Comparison of ENCODE assay signal across 8 cellular contexts in genomic region chr3:182713743-182714517, GRCh38.
DNase-seq lines count a peak whose midpoint lies in the region; ATAC-seq, FAIRE-seq and TF ChIP-seq lines count a peak whose summit lies in the region.

No MANE protein-coding gene starts in this region.

- H3F3A ChIP-seq in SK-N-SH (replicated peaks; ENCODE audit: insufficient read depth): no peaks in the 10 kb centered on the region

- H3K9me2 ChIP-seq in SK-N-SH: no peaks in the 10 kb centered on the region

- H3K9ac ChIP-seq in SK-N-SH: no peak overlapping the region

- no peaks in the 10 kb centered on the region for H4K20me1 ChIP-seq in SK-N-SH (ENCODE audit: insufficient read depth)

- CTCF ChIA-PET in A549 (lab: Yijun Ruan, JAX) (interaction anchor here (0.6 to 1.9 kb wide), 15 partner anchors 15 to 1918 kb away, joined by 3 to 6 read pairs (median 3); no protein-coding TSS in a partner anchor), SK-N-SH (lab: Yijun Ruan, JAX) (interaction anchor here (0.6 to 2.4 kb wide), 33 partner anchors 10 to 1460 kb away, joined by 3 to 19 read pairs (median 4); partner anchors contain the start of gene ATP11B)

- TF ChIP-seq CTCF in A549 (IDR thresholded peaks at IDR 0.05): peak; percentile 58
- peak; percentile 61 for TF ChIP-seq CTCF in GM12872 (IDR thresholded peaks at IDR 0.05; ENCODE audit: insufficient read depth, low read depth, low read length)
- peak; percentile 69 for TF ChIP-seq CTCF in SK-N-SH (IDR thresholded peaks at IDR 0.05)
- peak; percentile 75 for TF ChIP-seq CTCF in fibroblast of mammary gland (conservative IDR thresholded peaks at IDR 0.05; ENCODE audit: control insufficient read depth, insufficient read depth, low read depth, low read length)

- peak; percentile 72 for TF ChIP-seq RAD21 in A549 (conservative IDR thresholded peaks at IDR 0.05 in 1 of 2, IDR thresholded peaks at IDR 0.05 in 1 of 2)
- TF ChIP-seq RAD21 in SK-N-SH (IDR thresholded peaks at IDR 0.05; ENCODE audit: low read length): peak; percentile 93

- 16% methylated on average over 4 of the region's 4 CpGs for WGBS in A549 (ENCODE audit: missing lambda C conversion rate)
- 25% methylated on average over 4 of the region's 4 CpGs for WGBS in SK-N-SH (ENCODE audit: low lambda C conversion rate)

- POLR2A ChIA-PET in A549 (lab: Yijun Ruan, JAX) (interaction anchor here (1.0 to 1.3 kb wide), 2 partner anchors 80 to 124 kb away, joined by 3 read pairs; partner anchors contain the start of gene ATP11B), SK-N-SH (lab: Yijun Ruan, JAX) (no interaction called here)

- DNase-seq in A549 (ENCODE audit: low read depth in 1 of 2, low spot score in 1 of 2) (peak; percentile 40 to 61), NCI-H1436 (lab: John Stamatoyannopoulos, UW) (peak; percentile 74), SK-N-SH (peak; percentile 62), fibroblast of mammary gland (ENCODE audit: low read depth) (peak; percentile 76), non-pigmented ciliary epithelial cell (ENCODE audit: low read depth) (peak; percentile 63)
- no peak for DNase-seq in stimulated activated CD4-positive, alpha-beta T cell treated with anti-CD3 and anti-CD28 coated beads, Interleukin-12 subunit alpha, Interleukin-12 subunit beta, amount 100 ng/mL, for 4 hours

- H3K36me3 ChIP-seq in SK-N-SH (replicated peaks in 1 of 2; ENCODE audit: control insufficient read depth in 1 of 2, insufficient read depth in 2 of 2, low read length in 1 of 2): no peaks in the 10 kb centered on the region

- H2AFZ ChIP-seq in SK-N-SH (ENCODE audit: low read depth): no peak overlapping the region

- H3K4me3 ChIP-seq in A549 (no peak overlapping the region), SK-N-SH (ENCODE audit: low read depth in 2 of 2, low read length in 1 of 2) (no peak overlapping the region), fibroblast of mammary gland (ENCODE audit: control insufficient read depth, low read depth, low read length) (no peak overlapping the region)

- TF ChIP-seq EP300 in A549 (IDR thresholded peaks at IDR 0.05) (no peak), SK-N-SH (IDR thresholded peaks at IDR 0.05; ENCODE audit: borderline replicate concordance in 1 of 2, low read depth in 1 of 2, low read length in 1 of 2) (no peak)

- H3K79me2 ChIP-seq in SK-N-SH (ENCODE audit: insufficient read depth): no peaks in the 10 kb centered on the region

- H3K4me2 ChIP-seq in A549 (no peak overlapping the region), SK-N-SH (no peak overlapping the region)

- peak; percentile 85 to 90 for ATAC-seq in A549
- peak; percentile 32 for ATAC-seq in HG02763 (IDR thresholded peaks at IDR 0.05; ENCODE audit: unreplicated experiment)

- H3K4me1 ChIP-seq in A549: no peaks in the 10 kb centered on the region
- no peaks in the 10 kb centered on the region; a peak in 1 of 4 replicates for H3K4me1 ChIP-seq in SK-N-SH (ENCODE audit: control insufficient read depth in 1 of 2, insufficient read depth in 2 of 2, low read depth in 1 of 2, low read length in 1 of 2)

- H3K27me3 ChIP-seq in SK-N-SH (ENCODE audit: insufficient read depth): no peaks in the 10 kb centered on the region

- no peak for TF ChIP-seq POLR2A in A549 (IDR thresholded peaks at IDR 0.05; ENCODE audit: low read length)

- H3K27ac ChIP-seq in A549 (no peak overlapping the region), SK-N-SH (ENCODE audit: low read depth in 2 of 2, low read length in 1 of 2) (no peak overlapping the region)

- FAIRE-seq in A549 (lab: Jason Lieb, UNC): no peak

- H3K9me3 ChIP-seq in A549: no peaks in the 10 kb centered on the region
- no peaks in the 10 kb centered on the region for H3K9me3 ChIP-seq in SK-N-SH

TF ChIP-seq in A549, 52 proteins besides CTCF, POLR2A, EP300 and RAD21:
- TF ChIP-seq SMC3 (IDR thresholded peaks at IDR 0.05) (peak; percentile 44; the same call in 2 of the 3 replicates), HOXB13 (CRISPR knock-in tag; IDR thresholded peaks at IDR 0.05; ENCODE audit: low read depth) (no peak), CBX2 (IDR thresholded peaks at IDR 0.05; ENCODE audit: borderline replicate concordance, low read depth) (no peak), CEBPB (IDR thresholded peaks at IDR 0.05) (peak; percentile 49 to 76; a peak in 3 of 4 replicates)

TF ChIP-seq in SK-N-SH, 30 proteins besides CTCF, POLR2A, EP300 and RAD21:
- TF ChIP-seq SMC3 (IDR thresholded peaks at IDR 0.05; ENCODE audit: low read depth, low read length) (peak; percentile 83), TCF12 (IDR thresholded peaks at IDR 0.05) (no peak)

Comparison
In these comparisons a context has a peak if more than half of its experiments do, and no peak if none do; other contexts are left out.
1. Of the 12 proteins assayed by ChIP-seq in both A549 and SK-N-SH: peak only in A549: none; only in SK-N-SH: none; in both: CTCF, RAD21 and SMC3; in neither: 9.